In genomic region chr15:60407406-60407805, GRCh38 we compare ENCODE assay signal across 10 cellular contexts. TPM values are rescaled to one million over a fixed set of nuclear protein-coding genes. Genes with fewer than 3 reads are reported as not detected.
A peak's percentile ranks its signal among the peaks of the same experiment; 100 is the strongest.
DNase-seq lines count a peak whose midpoint lies in the region; ATAC-seq and TF ChIP-seq lines count a peak whose summit lies in the region.
"Had no signal": no experiment of that assay in that cellular context is flagged by ENCODE, and none has a peak within 500 bp of the region (broad histone marks: within the 10 kb centered on the region; RNA-seq: fewer than 3 reads in every experiment).

No MANE protein-coding gene starts in this region.

- H3K9me2 ChIP-seq in GM23338 (ENCODE audit: insufficient read depth): no peaks in the 10 kb centered on the region

- no peaks in the 10 kb centered on the region for H3K79me2 ChIP-seq in GM23338 (replicated peaks; ENCODE audit: insufficient read depth)

- H4K20me1 ChIP-seq in GM23338 (replicated peaks; ENCODE audit: insufficient read depth): no peaks in the 10 kb centered on the region

- no peak overlapping the region for H3K4me2 ChIP-seq in GM23338

- ATAC-seq in GM23338 (no peak), SK-N-SH treated with all-trans-retinoic acid at 6 μM for 48 hours (peak; percentile 83), HG02852 (IDR thresholded peaks at IDR 0.05; ENCODE audit: unreplicated experiment) (no peak), HG02678 (IDR thresholded peaks at IDR 0.05; ENCODE audit: unreplicated experiment) (no peak)

- H3K9me3 Mint-ChIP-seq in GM23338: no peaks in the 10 kb centered on the region
- H3K9me3 Mint-ChIP-seq in activated T-cell treated with anti-CD3 and anti-CD28 coated beads, Interleukin-2, amount 50 U/mL, for 24 hours: no peaks in the 10 kb centered on the region

- DNase-seq in GM23338 (ENCODE audit: low spot score) (no peak), foreskin fibroblast (peak; percentile 83 to 93), NCI-H2227 (lab: John Stamatoyannopoulos, UW; ENCODE audit: unreplicated experiment) (no peak)
- no peak for DNase-seq in activated T-cell treated with anti-CD3 and anti-CD28 coated beads, Interleukin-2, amount 50 U/mL, for 24 hours

- no peaks in the 10 kb centered on the region for H3K4me1 ChIP-seq in GM23338 (ENCODE audit: insufficient read depth)
- H3K4me1 ChIP-seq: prostate gland had no signal

- H3K27ac Mint-ChIP-seq in GM23338: no peak overlapping the region
- no peak overlapping the region for H3K27ac Mint-ChIP-seq in activated T-cell treated with anti-CD3 and anti-CD28 coated beads, Interleukin-2, amount 50 U/mL, for 24 hours

- no peak overlapping the region for H3K4me3 ChIP-seq in GM23338
- H3K4me3 ChIP-seq in foreskin fibroblast (ENCODE audit: low read depth in 1 of 2, low read length in 2 of 2): no peak overlapping the region
- no peak overlapping the region for H3K4me3 ChIP-seq in skin epidermis
- H3K4me3 ChIP-seq: coronary artery, prostate gland had no signal

- no peaks in the 10 kb centered on the region for H3K27me3 ChIP-seq in GM23338 (ENCODE audit: insufficient read depth)

- peaks cover 4% of the 10 kb centered on the region for H3K27me3 Mint-ChIP-seq in GM23338 (ENCODE audit: insufficient read depth, low read depth, poor library complexity)
- H3K27me3 Mint-ChIP-seq in activated T-cell treated with anti-CD3 and anti-CD28 coated beads, Interleukin-2, amount 50 U/mL, for 24 hours: no peaks in the 10 kb centered on the region

- H3K4me1 Mint-ChIP-seq in GM23338: peaks cover 4% of the 10 kb centered on the region; the same call in 2 of the 3 replicates
- peaks cover 10% of the 10 kb centered on the region for H3K4me1 Mint-ChIP-seq in activated T-cell treated with anti-CD3 and anti-CD28 coated beads, Interleukin-2, amount 50 U/mL, for 24 hours (ENCODE audit: low read depth)

- no peak for TF ChIP-seq CTCF in GM23338 (conservative IDR thresholded peaks at IDR 0.05; ENCODE audit: low read depth in 2 of 2)
- no peak for TF ChIP-seq CTCF in foreskin fibroblast (IDR thresholded peaks at IDR 0.05; ENCODE audit: low read depth, low read length)

- no peaks in the 10 kb centered on the region for H3F3A ChIP-seq in GM23338 (replicated peaks; ENCODE audit: low read depth)

- H2AFZ ChIP-seq in GM23338: peak overlapping the region; percentile 19; the same call in 1 of the 2 replicates

- H3K27ac ChIP-seq in GM23338 (ENCODE audit: low read depth): no peak overlapping the region
- H3K27ac ChIP-seq in skin epidermis: peak overlapping the region in 17 of 21 experiments; percentile 2 to 78 (median 59)

- H3K36me3 Mint-ChIP-seq in GM23338 (ENCODE audit: low read depth): no peaks in the 10 kb centered on the region
- no peaks in the 10 kb centered on the region for H3K36me3 Mint-ChIP-seq in activated T-cell treated with anti-CD3 and anti-CD28 coated beads, Interleukin-2, amount 50 U/mL, for 24 hours (ENCODE audit: low read depth)

- no peak overlapping the region for H3K4me3 Mint-ChIP-seq in GM23338
- no peak overlapping the region for H3K4me3 Mint-ChIP-seq in activated T-cell treated with anti-CD3 and anti-CD28 coated beads, Interleukin-2, amount 50 U/mL, for 24 hours

- no peaks in the 10 kb centered on the region for H3K36me3 ChIP-seq in GM23338 (ENCODE audit: insufficient read depth)
- H3K36me3 ChIP-seq: prostate gland had no signal

TF ChIP-seq in GM23338, 12 proteins besides CTCF, POLR2A, EP300 and RAD21 (continues in another document):
- no peak for TF ChIP-seq CREB1 (CRISPR knock-in tag; IDR thresholded peaks at IDR 0.05; ENCODE audit: low read depth)
- no peak for TF ChIP-seq JUNB (IDR thresholded peaks at IDR 0.05; ENCODE audit: unreplicated experiment)
- TF ChIP-seq REST (IDR thresholded peaks at IDR 0.05; ENCODE audit: unreplicated experiment): no peak
- TF ChIP-seq STAT1 (IDR thresholded peaks at IDR 0.05; ENCODE audit: unreplicated experiment): no peak

TF ChIP-seq in SK-N-SH treated with all-trans-retinoic acid at 6 μM for 48 hours, 23 proteins besides CTCF, POLR2A, EP300 and RAD21:
- TF ChIP-seq ZNF70 (CRISPR knock-in tag; IDR thresholded peaks at IDR 0.05) (no peak), CSDC2 (CRISPR knock-in tag; IDR thresholded peaks at IDR 0.05) (no peak), ISL1 (CRISPR knock-in tag; IDR thresholded peaks at IDR 0.05) (peak; percentile 50; the same call in 1 of the 2 replicates)

RNA-seq across cellular contexts. Expression of gene ANXA2, which starts 9.6 kb away (rescaled TPM):
- 202 and 203 TPM in 2 replicates for total RNA-seq in GM23338 (2014; rRNA removed; shearing (Covaris generic))
- 207 and 225 TPM in 2 replicates for polyA plus RNA-seq in GM23338 (2016; fragmentation: Nextera tagmentation; extraction: Ambion mirVana)

Comparison
In these comparisons a context has a peak if more than half of its experiments do, and no peak if none do; other contexts are left out.
1. DNase-seq: peak in foreskin fibroblast (2 of 2); none in GM23338 (single experiment), NCI-H2227 (single experiment) and activated T-cell treated with anti-CD3 and anti-CD28 coated beads, Interleukin-2, amount 50 U/mL, for 24 hours (single experiment).